In the genomic region with DNA sequence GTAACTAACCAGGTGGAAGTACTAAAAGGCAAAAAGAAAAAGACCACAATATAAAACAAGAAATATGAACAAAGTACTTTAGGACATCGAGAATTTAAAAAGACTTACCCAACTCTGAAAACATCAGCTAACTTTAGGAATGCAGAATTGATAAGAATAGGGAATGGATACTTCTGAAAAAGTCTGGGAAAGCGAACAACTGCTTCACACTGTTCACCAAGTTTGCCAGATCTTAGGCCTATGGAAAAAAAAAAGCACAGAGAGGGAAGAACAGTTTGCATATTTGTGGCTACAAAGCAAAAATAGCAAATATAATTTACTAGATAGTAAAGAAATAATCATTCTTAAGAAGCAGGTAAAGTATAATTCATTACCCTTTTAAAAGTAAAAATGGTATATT, we compare ENCODE assay signal across 30 cellular contexts.
"Had no signal": no experiment of that assay in that cellular context is flagged by ENCODE, and none has a peak within 500 bp of the region (broad histone marks: within the 10 kb centered on the region; RNA-seq: fewer than 3 reads in every experiment).

No MANE protein-coding gene starts in this region.

- H3K27me3 Mint-ChIP-seq: naive thymus-derived CD8-positive, alpha-beta T cell; natural killer cell treated with Interleukin-12 subunit alpha and Interleukin-12 subunit beta and Interleukin-15 and Interleukin-18, amount 100 ng/mL, for 72 hours; progenitor cell of endocrine pancreas; stimulated activated naive B cell treated with anti-CD40 and anti-IgM and Interleukin-4, amounts not matched to agents 10 μg/mL and 1 μg/mL and 100 μg/mL, for 72 hours; stimulated activated naive CD8-positive, alpha-beta T cell treated with anti-CD3 and anti-CD28 coated beads, Interleukin-15, Interleukin-2, amounts not matched to agents 100 ng/mL and 50 ng/mL, for 24 hours had no signal

- H3K4me1 ChIP-seq: parathyroid adenoma, psoas muscle, right lobe of liver, sigmoid colon, testis, tibial artery, transverse colon, vagina had no signal

- H3K9me3 ChIP-seq: neutrophil, psoas muscle, right lobe of liver, sigmoid colon, suprapubic skin, testis, tibial artery, transverse colon, upper lobe of left lung, vagina had no signal

- H3K4me3 Mint-ChIP-seq: naive thymus-derived CD8-positive, alpha-beta T cell; natural killer cell treated with Interleukin-12 subunit alpha and Interleukin-12 subunit beta and Interleukin-15 and Interleukin-18, amount 100 ng/mL, for 72 hours; nephron progenitor cell; neural crest cell; stimulated activated effector memory CD8-positive, alpha-beta T cell treated with anti-CD3 and anti-CD28 coated beads, Interleukin-12 subunit alpha, Interleukin-12 subunit beta, amount 100 ng/mL, for 72 hours; stimulated activated naive B cell treated with anti-CD40 and anti-IgM and Interleukin-4, amounts not matched to agents 10 μg/mL and 1 μg/mL and 100 μg/mL, for 72 hours; stimulated activated naive CD8-positive, alpha-beta T cell treated with anti-CD3 and anti-CD28 coated beads, Interleukin-15, Interleukin-2, amounts not matched to agents 100 ng/mL and 50 ng/mL, for 24 hours had no signal

- FAIRE-seq: small intestine, urothelium cell line had no signal

- DNase-seq: naive thymus-derived CD8-positive, alpha-beta T cell; nephron progenitor cell; nucleus accumbens; posterior cingulate gyrus; psoas muscle; right cardiac atrium; right lobe of liver; sigmoid colon; small intestine; stimulated activated CD4-positive, alpha-beta T cell treated with anti-CD3 and anti-CD28 coated beads, Interleukin-15, amount 100 ng/mL, for 24 hours; stimulated activated CD4-positive, alpha-beta T cell treated with anti-CD3 and anti-CD28 coated beads, Interleukin-2, amount 100 ng/mL, for 24 hours; stimulated activated CD4-positive, alpha-beta T cell treated with anti-CD3 and anti-CD28 coated beads, Interleukin-2, amount 100 ng/mL, for 48 hours; stimulated activated CD4-positive, alpha-beta T cell treated with anti-CD3 and anti-CD28 coated beads, Interleukin-4, amount 100 ng/mL, for 24 hours; stimulated activated naive B cell treated with anti-CD40 and anti-IgM and Interleukin-4, amounts not matched to agents 10 μg/mL and 1 μg/mL and 100 μg/mL, for 72 hours; stimulated activated naive CD4-positive, alpha-beta T cell treated with Interleukin-2 at 50 U/mL for 16 hours; substantia nigra; testis; tibial artery; transverse colon; upper lobe of left lung had no signal

- H3K36me3 ChIP-seq: right lobe of liver had no signal

- H3K4me3 ChIP-seq: psoas muscle, right lobe of liver, sigmoid colon, suprapubic skin, testis, tibial artery, transverse colon, upper lobe of left lung, vagina had no signal

- H3K4me1 Mint-ChIP-seq: nephron progenitor cell; neural crest cell; stimulated activated effector memory CD8-positive, alpha-beta T cell treated with anti-CD3 and anti-CD28 coated beads, Interleukin-12 subunit alpha, Interleukin-12 subunit beta, amount 100 ng/mL, for 72 hours; stimulated activated naive B cell treated with anti-CD40 and anti-IgM and Interleukin-4, amounts not matched to agents 10 μg/mL and 1 μg/mL and 100 μg/mL, for 72 hours had no signal

- H3K27ac Mint-ChIP-seq: natural killer cell treated with Interleukin-12 subunit alpha and Interleukin-12 subunit beta and Interleukin-15 and Interleukin-18, amount 100 ng/mL, for 72 hours; nephron progenitor cell; progenitor cell of endocrine pancreas; stimulated activated effector memory CD8-positive, alpha-beta T cell treated with anti-CD3 and anti-CD28 coated beads, Interleukin-12 subunit alpha, Interleukin-12 subunit beta, amount 100 ng/mL, for 72 hours; stimulated activated naive B cell treated with anti-CD40 and anti-IgM and Interleukin-4, amounts not matched to agents 10 μg/mL and 1 μg/mL and 100 μg/mL, for 72 hours; stimulated activated naive CD8-positive, alpha-beta T cell treated with anti-CD3 and anti-CD28 coated beads, Interleukin-15, Interleukin-2, amounts not matched to agents 100 ng/mL and 50 ng/mL, for 24 hours had no signal

- ATAC-seq: naive thymus-derived CD8-positive, alpha-beta T cell; natural killer cell treated with Interleukin-12 subunit alpha and Interleukin-12 subunit beta and Interleukin-15 and Interleukin-18, amount 100 ng/mL, for 72 hours; psoas muscle; right cardiac atrium; right lobe of liver; stimulated activated effector memory CD8-positive, alpha-beta T cell treated with anti-CD3 and anti-CD28 coated beads, Interleukin-12 subunit alpha, Interleukin-12 subunit beta, amount 100 ng/mL, for 72 hours; stimulated activated naive B cell treated with anti-CD40 and anti-IgM and Interleukin-4, amounts not matched to agents 10 μg/mL and 1 μg/mL and 100 μg/mL, for 72 hours had no signal

- H3K9me3 Mint-ChIP-seq: stimulated activated effector memory CD8-positive, alpha-beta T cell treated with anti-CD3 and anti-CD28 coated beads, Interleukin-12 subunit alpha, Interleukin-12 subunit beta, amount 100 ng/mL, for 72 hours had no signal

- H3K27me3 ChIP-seq: neutrophil, right lobe of liver, sigmoid colon, suprapubic skin, testis, tibial artery, transverse colon, upper lobe of left lung, vagina had no signal

- H3K27ac ChIP-seq: neutrophil, parathyroid adenoma, psoas muscle, right lobe of liver, sigmoid colon, suprapubic skin, testis, tibial artery, transverse colon, upper lobe of left lung, vagina had no signal
